23 cellular contexts compared by ENCODE assay signal in genomic region chr17:22692066-22692800, GRCh38.
"Had no signal": no experiment of that assay in that cellular context is flagged by ENCODE, and none has a peak within 500 bp of the region (broad histone marks: within the 10 kb centered on the region; RNA-seq: fewer than 3 reads in every experiment).

No MANE protein-coding gene starts in this region.

- H3K27me3 Mint-ChIP-seq: activated CD8-positive, alpha-beta T cell treated with anti-CD3 and anti-CD28 coated beads for 36 hours; activated naive CD4-positive, alpha-beta T cell treated with anti-CD3 and anti-CD28 coated beads, Interleukin-2, amount 50 U/mL, for 24 hours; activated T-cell treated with anti-CD3 and anti-CD28 coated beads, Interleukin-2, amount 50 U/mL, for 24 hours; central memory CD8-positive, alpha-beta T cell had no signal

- H3K27ac ChIP-seq: SK-N-MC had no signal

- H3K36me3 Mint-ChIP-seq: activated naive CD4-positive, alpha-beta T cell treated with anti-CD3 and anti-CD28 coated beads, Interleukin-2, amount 50 U/mL, for 24 hours had no signal

- H3K9me3 Mint-ChIP-seq: activated naive CD4-positive, alpha-beta T cell treated with anti-CD3 and anti-CD28 coated beads, Interleukin-2, amount 50 U/mL, for 24 hours had no signal

- ATAC-seq: activated CD4-positive, CD25-positive, alpha-beta regulatory T cell treated with anti-CD3 and anti-CD28 coated beads, Interleukin-2, amount 50 U/mL, for 24 hours; activated CD8-positive, alpha-beta T cell treated with anti-CD3 and anti-CD28 coated beads for 36 hours had no signal

- H3K4me3 ChIP-seq: SK-N-MC had no signal

- DNase-seq: activated CD4-positive, alpha-beta T cell treated with anti-CD3 and anti-CD28 coated beads for 4 hours; activated CD8-positive, alpha-beta memory T cell treated with anti-CD3 and anti-CD28 coated beads, Interleukin-2, amount 50 U/mL, for 48 hours; activated CD8-positive, alpha-beta T cell treated with anti-CD3 and anti-CD28 coated beads for 36 hours; activated effector memory CD4-positive, alpha-beta T cell treated with Interleukin-2 at 50 U/mL for 16 hours; activated naive CD4-positive, alpha-beta T cell; activated T-cell treated with anti-CD3 and anti-CD28 coated beads, Interleukin-2, amount 50 U/mL, for 24 hours; MM.1S; NCI-H1105; NCI-H1436; NCI-H1694 treated with DMSO at 0.1 percent for 48 hours; NCI-H2029 treated with DMSO at 0.1 percent for 48 hours; NCI-H2171; NCI-H2227 treated with DMSO at 0.1 percent for 48 hours; NCI-H446 treated with DMSO at 0.1 percent for 48 hours; NCI-H524 treated with DMSO at 0.1 percent for 48 hours; NCI-H82; SW 1271 had no signal

- H3K4me3 Mint-ChIP-seq: activated CD8-positive, alpha-beta T cell treated with anti-CD3 and anti-CD28 coated beads for 36 hours; activated naive CD4-positive, alpha-beta T cell treated with anti-CD3 and anti-CD28 coated beads, Interleukin-2, amount 50 U/mL, for 24 hours; activated T-cell treated with anti-CD3 and anti-CD28 coated beads, Interleukin-2, amount 50 U/mL, for 24 hours; activated T-helper 1 cell treated with anti-CD3 and anti-CD28 coated beads, Interleukin-12 subunit alpha, Interleukin-12 subunit beta, Interleukin-2, Interleukin-4 antibody, amounts not matched to agents 30 ng/mL and 10 ng/mL and 1 ng/mL, durations not matched to agents 14 hours and 24 hours and 36 hours; central memory CD8-positive, alpha-beta T cell; T-helper 1 cell treated with Interleukin-12 subunit alpha and Interleukin-12 subunit beta and Interleukin-4 antibody, amounts not matched to agents 30 μg/mL and 1 μg/mL, for 36 hours had no signal

- H3K4me1 Mint-ChIP-seq: activated naive CD4-positive, alpha-beta T cell treated with anti-CD3 and anti-CD28 coated beads, Interleukin-2, amount 50 U/mL, for 24 hours; central memory CD8-positive, alpha-beta T cell had no signal

- H3K27ac Mint-ChIP-seq: activated CD8-positive, alpha-beta T cell treated with anti-CD3 and anti-CD28 coated beads for 36 hours; activated naive CD4-positive, alpha-beta T cell treated with anti-CD3 and anti-CD28 coated beads, Interleukin-2, amount 50 U/mL, for 24 hours; activated T-cell treated with anti-CD3 and anti-CD28 coated beads, Interleukin-2, amount 50 U/mL, for 24 hours; activated T-helper 1 cell treated with anti-CD3 and anti-CD28 coated beads, Interleukin-12 subunit alpha, Interleukin-12 subunit beta, Interleukin-2, Interleukin-4 antibody, amounts not matched to agents 30 ng/mL and 10 ng/mL and 1 ng/mL, durations not matched to agents 14 hours and 24 hours and 36 hours; T-helper 1 cell treated with Interleukin-12 subunit alpha and Interleukin-12 subunit beta and Interleukin-4 antibody, amounts not matched to agents 30 μg/mL and 1 μg/mL, for 36 hours had no signal
